Comparison of ENCODE assay signal across 13 cellular contexts in the genomic region with DNA sequence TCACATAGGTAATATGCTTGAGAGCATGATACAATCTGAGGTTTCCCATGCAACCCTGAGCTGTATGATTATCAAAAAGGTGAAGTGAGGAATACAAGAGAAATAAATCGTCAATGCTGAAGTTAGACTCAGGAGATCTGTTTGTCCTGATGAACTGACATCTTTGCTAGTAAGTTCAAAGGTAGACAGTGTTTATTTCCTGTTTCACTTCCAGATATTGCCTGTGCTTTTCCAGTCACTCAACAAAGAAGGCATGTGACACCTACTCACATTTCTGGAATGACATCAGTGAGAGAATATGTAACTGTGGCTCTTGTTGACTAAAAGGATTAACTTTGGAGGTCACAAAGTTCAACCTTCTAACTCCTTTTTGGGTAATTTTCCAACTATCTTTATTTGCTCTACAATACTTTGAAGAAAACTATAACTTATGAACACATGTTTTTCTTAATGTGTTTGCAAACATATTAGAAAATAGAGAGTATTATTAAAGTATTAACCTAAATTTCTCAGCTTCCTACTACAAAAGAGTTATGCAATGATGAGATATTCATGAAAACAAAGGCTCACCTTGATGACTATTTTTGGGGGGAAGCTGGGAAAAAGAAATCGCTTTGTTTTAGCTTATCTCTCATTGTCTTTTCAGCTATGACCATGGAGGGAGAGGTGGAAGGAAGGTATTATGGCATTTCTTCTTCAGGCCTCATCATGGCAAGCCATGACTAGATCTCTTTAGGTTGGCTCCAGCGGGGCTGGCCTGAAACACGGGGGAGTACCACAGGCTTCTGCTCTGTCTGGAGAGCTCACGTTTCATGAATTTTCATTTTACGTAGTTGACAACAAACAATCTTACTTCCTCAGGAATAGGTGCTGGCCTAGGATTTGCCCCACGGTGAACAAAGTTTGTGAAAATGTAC.
A peak's percentile ranks its signal among the peaks of the same experiment; 100 is the strongest.
DNase-seq lines count a peak whose midpoint lies in the region; ATAC-seq, FAIRE-seq and TF ChIP-seq lines count a peak whose summit lies in the region.
"Had no signal": no experiment of that assay in that cellular context is flagged by ENCODE, and none has a peak within 500 bp of the region (broad histone marks: within the 10 kb centered on the region; RNA-seq: fewer than 3 reads in every experiment).

No MANE protein-coding gene starts in this region.

- DNase-seq in A549 (ENCODE audit: low read depth in 1 of 2, low spot score in 1 of 2) (peak in 1 of 2 experiments; percentile 75), HFFc6 (peak; percentile 44), WTC11 (ENCODE audit: low spot score) (no peak), iris pigment epithelial cell (ENCODE audit: low read depth) (peak; percentile 91), NAMALWA (ENCODE audit: low spot score) (no peak), occipital lobe (lab: John Stamatoyannopoulos, UW) (no peak)
- no peak for DNase-seq in central memory CD4-positive, alpha-beta T cell
- DNase-seq: activated gamma-delta T cell; BE2C; NK-92 treated with Interleukin-12 subunit alpha and Interleukin-12 subunit beta, amount 100 ng/mL, for 24 hours; WERI-Rb-1 had no signal

- no peaks in the 10 kb centered on the region for H3K9me3 Mint-ChIP-seq in HFFc6
- no peaks in the 10 kb centered on the region for H3K9me3 Mint-ChIP-seq in WTC11
- H3K9me3 Mint-ChIP-seq: dendritic cell treated with granulocyte-macrophage colony-stimulating factor and Interleukin-4, amounts not matched to agents 40 ng/mL and 50 ng/mL, for 4 days had no signal

- peaks cover 14% of the 10 kb centered on the region for H3K4me1 ChIP-seq in A549

- no peaks in the 10 kb centered on the region for H3K36me3 Mint-ChIP-seq in HFFc6 (ENCODE audit: low read depth)
- no peaks in the 10 kb centered on the region for H3K36me3 Mint-ChIP-seq in WTC11

- H3K4me3 Mint-ChIP-seq in HFFc6 (no peak overlapping the region), WTC11 (no peak overlapping the region)
- H3K4me3 Mint-ChIP-seq: dendritic cell treated with granulocyte-macrophage colony-stimulating factor and Interleukin-4, amounts not matched to agents 40 ng/mL and 50 ng/mL, for 4 days had no signal

- CTCF ChIA-PET in A549 (lab: Yijun Ruan, JAX): no interaction called here
- CTCF ChIA-PET in WTC11 (lab: Charles Lee): no interaction called here

- H3K9me3 ChIP-seq in A549: no peaks in the 10 kb centered on the region
- H3K9me3 ChIP-seq: BE2C had no signal

- peak; percentile 99 for FAIRE-seq in A549 (lab: Jason Lieb, UNC)

- H3K27me3 Mint-ChIP-seq in HFFc6 (ENCODE audit: insufficient read depth): no peaks in the 10 kb centered on the region
- H3K27me3 Mint-ChIP-seq in WTC11 (ENCODE audit: low read depth): no peaks in the 10 kb centered on the region; the same call in 1 of the 2 replicates
- H3K27me3 Mint-ChIP-seq: dendritic cell treated with granulocyte-macrophage colony-stimulating factor and Interleukin-4, amounts not matched to agents 40 ng/mL and 50 ng/mL, for 4 days had no signal

- H3K27ac Mint-ChIP-seq in HFFc6 (no peak overlapping the region), WTC11 (no peak overlapping the region)
- H3K27ac Mint-ChIP-seq: dendritic cell treated with granulocyte-macrophage colony-stimulating factor and Interleukin-4, amounts not matched to agents 40 ng/mL and 50 ng/mL, for 4 days had no signal

- TF ChIP-seq EP300 in A549 (IDR thresholded peaks at IDR 0.05): peak in 1 of 2 experiments; percentile 36; a peak in 1 of 5 replicates

- H3K4me2 ChIP-seq in A549: peak overlapping the region; percentile 58

- WGBS in A549 (ENCODE audit: missing lambda C conversion rate): 49% methylated on average over 7 of the region's 7 CpGs

- H3K4me1 Mint-ChIP-seq in HFFc6 (ENCODE audit: low read depth) (peaks cover 31% of the 10 kb centered on the region), WTC11 (no peaks in the 10 kb centered on the region)

- POLR2A ChIA-PET in A549 (lab: Yijun Ruan, JAX): no interaction called here
- POLR2A ChIA-PET in WTC11 (lab: Charles Lee): no interaction called here

- TF ChIP-seq RAD21 in A549 (conservative IDR thresholded peaks at IDR 0.05 in 1 of 2, IDR thresholded peaks at IDR 0.05 in 1 of 2): no peak

- H3K27ac ChIP-seq in A549: peak overlapping the region; percentile 15 to 22; a peak in 3 of 6 replicates
- H3K27ac ChIP-seq: WERI-Rb-1 had no signal

- no peak for TF ChIP-seq POLR2A in A549 (IDR thresholded peaks at IDR 0.05; ENCODE audit: low read length)

- ATAC-seq in A549 (peak; percentile 68 to 81), WTC11 (no peak), HG03469 (IDR thresholded peaks at IDR 0.05; ENCODE audit: unreplicated experiment) (no peak)

- no peak overlapping the region for H3K4me3 ChIP-seq in A549

- TF ChIP-seq CTCF in A549 (IDR thresholded peaks at IDR 0.05) (no peak), HFFc6 (IDR thresholded peaks at IDR 0.05) (no peak), WTC11 (IDR thresholded peaks at IDR 0.05) (no peak)

TF ChIP-seq in A549, 52 proteins besides CTCF, POLR2A, EP300 and RAD21:
- TF ChIP-seq FOSL2 (IDR thresholded peaks at IDR 0.05) (no peak), FOSL2 (CRISPR knock-in tag; IDR thresholded peaks at IDR 0.05) (peak; percentile 56; the same call in 1 of the 2 replicates), JUN (IDR thresholded peaks at IDR 0.05) (0 out of 5 replicates have a peak, but pooled peaks of 1 of the 2 experiments have one; percentile 64), MAFK (IDR thresholded peaks at IDR 0.05; ENCODE audit: partially characterized antibody) (no peak), JUNB (IDR thresholded peaks at IDR 0.05) (peak; percentile 53; the same call in 1 of the 2 replicates), TFCP2L1 (CRISPR knock-in tag; IDR thresholded peaks at IDR 0.05) (no peak), NR3C1 (IDR thresholded peaks at IDR 0.05) (no peak), PHF8 (IDR thresholded peaks at IDR 0.05; ENCODE audit: borderline replicate concordance, low read depth) (no peak), CEBPB (IDR thresholded peaks at IDR 0.05) (peak in 1 of 2 experiments; percentile 42; a peak in 2 of 4 replicates), GATA3 (IDR thresholded peaks at IDR 0.05; ENCODE audit: borderline replicate concordance) (0 out of 2 replicates have a peak, but pooled peaks have one; percentile 26)

TF ChIP-seq in WTC11, 78 proteins besides CTCF, POLR2A, EP300 and RAD21:
- TF ChIP-seq GABPB1 (CRISPR knock-in tag; IDR thresholded peaks at IDR 0.05) (peak; percentile 91), SP1 (CRISPR knock-in tag; conservative IDR thresholded peaks at IDR 0.05) (no peak)
TF ChIP-seq in WTC11: peak in this region for 1.

Comparison
In these comparisons a context has a peak if more than half of its experiments do, and no peak if none do; other contexts are left out.
1. ATAC-seq: peak in A549 (2 of 2); none in WTC11 (single experiment) and HG03469 (single experiment).
2. DNase-seq: peak in HFFc6 (single experiment) and iris pigment epithelial cell (single experiment); none in WTC11 (single experiment), central memory CD4-positive, alpha-beta T cell (single experiment), NAMALWA (single experiment) and occipital lobe (single experiment).